ENCODE assay signal across 12 cellular contexts in genomic region chr6:106134906-106135634, GRCh38. TPM values are rescaled to one million over a fixed set of nuclear protein-coding genes. Genes with fewer than 3 reads are reported as not detected.
DNase-seq lines count a peak whose midpoint lies in the region; ATAC-seq and TF ChIP-seq lines count a peak whose summit lies in the region.
"Had no signal": no experiment of that assay in that cellular context is flagged by ENCODE, and none has a peak within 500 bp of the region (broad histone marks: within the 10 kb centered on the region; RNA-seq: fewer than 3 reads in every experiment).

No MANE protein-coding gene starts in this region.

- no peaks in the 10 kb centered on the region for H3K36me3 Mint-ChIP-seq in activated T-cell treated with anti-CD3 and anti-CD28 coated beads, Interleukin-2, amount 50 U/mL, for 4 hours (ENCODE audit: insufficient read depth)
- H3K36me3 Mint-ChIP-seq in CD8-positive, alpha-beta T cell = no peaks in the 10 kb centered on the region
- H3K36me3 Mint-ChIP-seq: stimulated activated memory B cell treated with anti-CD40 and anti-IgM and Interleukin-4, amounts not matched to agents 10 μg/mL and 1 μg/mL and 100 μg/mL, for 72 hours had no signal

- H2AFZ ChIP-seq in PC-9 = peak overlapping the region; percentile 69

- H3K4me2 ChIP-seq in PC-9 = peak overlapping the region; percentile 71

- H3K9me3 ChIP-seq in PC-9 (ENCODE audit: insufficient read depth, low read depth) (no peaks in the 10 kb centered on the region; the same call in 1 of the 2 replicates), esophagus (ENCODE audit: control insufficient read depth in 2 of 2, insufficient read depth in 1 of 2, low read depth in 1 of 2, low read length in 1 of 2) (no peaks in the 10 kb centered on the region), testis (no peaks in the 10 kb centered on the region)
- no peaks in the 10 kb centered on the region for H3K9me3 ChIP-seq in CD8-positive, alpha-beta T cell (ENCODE audit: low read length)
- H3K9me3 ChIP-seq: left lung had no signal

- H3K36me3 ChIP-seq in PC-9 (ENCODE audit: low read depth) (no peaks in the 10 kb centered on the region), esophagus (ENCODE audit: control insufficient read depth in 2 of 2, insufficient read depth in 2 of 2, low read length in 1 of 2) (no peaks in the 10 kb centered on the region), testis (ENCODE audit: low read depth, missing control alignments) (no peaks in the 10 kb centered on the region)
- no peaks in the 10 kb centered on the region for H3K36me3 ChIP-seq in CD8-positive, alpha-beta T cell (ENCODE audit: insufficient read depth, low read length)
- H3K36me3 ChIP-seq: left lung had no signal

- H3K4me3 Mint-ChIP-seq in activated T-cell treated with anti-CD3 and anti-CD28 coated beads, Interleukin-2, amount 50 U/mL, for 4 hours = no peak overlapping the region
- no peak overlapping the region for H3K4me3 Mint-ChIP-seq in stimulated activated naive CD8-positive, alpha-beta T cell treated with anti-CD3 and anti-CD28 coated beads, Interleukin-15, amount 100 ng/mL, for 72 hours
- no peak overlapping the region for H3K4me3 Mint-ChIP-seq in CD8-positive, alpha-beta T cell
- H3K4me3 Mint-ChIP-seq: stimulated activated memory B cell treated with anti-CD40 and anti-IgM and Interleukin-4, amounts not matched to agents 10 μg/mL and 1 μg/mL and 100 μg/mL, for 72 hours had no signal

- H3K4me1 ChIP-seq in PC-9 (replicated peaks; ENCODE audit: insufficient read depth) (peaks cover 37% of the 10 kb centered on the region), esophagus (ENCODE audit: control insufficient read depth in 2 of 2, insufficient read depth in 2 of 2, low read length in 1 of 2) (peaks cover 3% of the 10 kb centered on the region in 2 donors), testis (no peaks in the 10 kb centered on the region)
- H3K4me1 ChIP-seq in CD8-positive, alpha-beta T cell (ENCODE audit: insufficient read depth, low read length) = no peaks in the 10 kb centered on the region
- H3K4me1 ChIP-seq: left lung had no signal

- no peak overlapping the region for H3K27ac Mint-ChIP-seq in stimulated activated naive CD8-positive, alpha-beta T cell treated with anti-CD3 and anti-CD28 coated beads, Interleukin-15, amount 100 ng/mL, for 72 hours
- H3K27ac Mint-ChIP-seq in CD8-positive, alpha-beta T cell = no peak overlapping the region
- H3K27ac Mint-ChIP-seq: stimulated activated memory B cell treated with anti-CD40 and anti-IgM and Interleukin-4, amounts not matched to agents 10 μg/mL and 1 μg/mL and 100 μg/mL, for 72 hours had no signal

- no peak for TF ChIP-seq POLR2A in testis (IDR thresholded peaks at IDR 0.05)

- no peaks in the 10 kb centered on the region for H3K9me2 ChIP-seq in PC-9 (ENCODE audit: insufficient read depth)

- DNase-seq in activated T-cell treated with anti-CD3 and anti-CD28 coated beads, Interleukin-2, amount 50 U/mL, for 4 hours = no peak
- no peak for DNase-seq in activated T-cell treated with anti-CD3 and anti-CD28 coated beads, Interleukin-2, amount 50 U/mL, for 1 hour
- DNase-seq in PC-9 (peak; percentile 69 to 89), testis (no peak)
- no peak for DNase-seq in stimulated activated naive CD8-positive, alpha-beta T cell treated with anti-CD3 and anti-CD28 coated beads, Interleukin-15, amount 100 ng/mL, for 72 hours
- no peak for DNase-seq in CD8-positive, alpha-beta T cell
- DNase-seq: left lung, NCI-H2029 treated with DMSO at 0.1 percent for 48 hours, right cardiac atrium had no signal

- no peaks in the 10 kb centered on the region for H3K79me2 ChIP-seq in PC-9 (ENCODE audit: low read depth)

- peak overlapping the region; percentile 93 for H3K27ac ChIP-seq in PC-9
- H3K27ac ChIP-seq in esophagus (ENCODE audit: low read depth in 2 of 2, low read length in 1 of 2) = peak overlapping the region; percentile 46 to 79
- no peak overlapping the region for H3K27ac ChIP-seq in CD8-positive, alpha-beta T cell (ENCODE audit: low read depth, low read length)
- H3K27ac ChIP-seq in testis = no peak overlapping the region
- H3K27ac ChIP-seq: left lung had no signal

- peak; percentile 58 to 82 for ATAC-seq in activated T-cell treated with anti-CD3 and anti-CD28 coated beads, Interleukin-2, amount 50 U/mL, for 4 hours
- peak; percentile 43 for ATAC-seq in stimulated activated naive CD8-positive, alpha-beta T cell treated with anti-CD3 and anti-CD28 coated beads, Interleukin-15, amount 100 ng/mL, for 72 hours
- ATAC-seq in CD8-positive, alpha-beta T cell = no peak
- no peak for ATAC-seq in HG03095 (IDR thresholded peaks at IDR 0.05; ENCODE audit: unreplicated experiment)
- ATAC-seq: left lung; right cardiac atrium; stimulated activated memory B cell treated with anti-CD40 and anti-IgM and Interleukin-4, amounts not matched to agents 10 μg/mL and 1 μg/mL and 100 μg/mL, for 72 hours had no signal

- 69 to 72% methylated on average over 18 of the region's 18 CpGs for WGBS in esophagus, 2 donors
- 61 to 76% methylated on average over 17 to 18 of the region's 18 CpGs for WGBS in testis, 2 donors

- H3K27me3 Mint-ChIP-seq in activated T-cell treated with anti-CD3 and anti-CD28 coated beads, Interleukin-2, amount 50 U/mL, for 4 hours (ENCODE audit: low read depth) = no peaks in the 10 kb centered on the region
- no peaks in the 10 kb centered on the region for H3K27me3 Mint-ChIP-seq in stimulated activated naive CD8-positive, alpha-beta T cell treated with anti-CD3 and anti-CD28 coated beads, Interleukin-15, amount 100 ng/mL, for 72 hours
- H3K27me3 Mint-ChIP-seq in CD8-positive, alpha-beta T cell (ENCODE audit: low read depth) = peaks cover 4% of the 10 kb centered on the region
- H3K27me3 Mint-ChIP-seq: stimulated activated memory B cell treated with anti-CD40 and anti-IgM and Interleukin-4, amounts not matched to agents 10 μg/mL and 1 μg/mL and 100 μg/mL, for 72 hours had no signal

- no peaks in the 10 kb centered on the region for H3K9me3 Mint-ChIP-seq in activated T-cell treated with anti-CD3 and anti-CD28 coated beads, Interleukin-2, amount 50 U/mL, for 4 hours
- H3K9me3 Mint-ChIP-seq in stimulated activated naive CD8-positive, alpha-beta T cell treated with anti-CD3 and anti-CD28 coated beads, Interleukin-15, amount 100 ng/mL, for 72 hours = no peaks in the 10 kb centered on the region
- no peaks in the 10 kb centered on the region for H3K9me3 Mint-ChIP-seq in CD8-positive, alpha-beta T cell
- H3K9me3 Mint-ChIP-seq: stimulated activated memory B cell treated with anti-CD40 and anti-IgM and Interleukin-4, amounts not matched to agents 10 μg/mL and 1 μg/mL and 100 μg/mL, for 72 hours had no signal

- no TSS peak for BruUV-seq in PC-9 (replicated peaks; lab: Mats Ljungman, UMichigan)

- H3K4me3 ChIP-seq in PC-9 = peak overlapping the region; percentile 39; the same call in 1 of the 2 replicates
- no peak overlapping the region for H3K4me3 ChIP-seq in esophagus (ENCODE audit: low read depth in 1 of 2, low read length in 2 of 2)
- no peak overlapping the region for H3K4me3 ChIP-seq in CD8-positive, alpha-beta T cell (ENCODE audit: low read depth, low read length)
- H3K4me3 ChIP-seq in testis = no peak overlapping the region
- H3K4me3 ChIP-seq: left lung had no signal

- intact Hi-C loops in PC-9 (cut with micrococcal nuclease; ENCODE audit: unreplicated experiment) = loop anchor here (2.0 kb wide), 1 partner anchor 60 kb away; no protein-coding TSS in a partner anchor
- intact Hi-C loops in CD8-positive, alpha-beta T cell (cut with DNase I, micrococcal nuclease) = no loop called here
- intact Hi-C loops in testis (cut with DNase I; ENCODE audit: low total_unique reads) = no loop called here

- POLR2A ChIA-PET in PC-9 (lab: Charles Lee; ENCODE audit: unreplicated experiment) = no interaction called here
- POLR2A ChIA-PET in CD8-positive, alpha-beta T cell (lab: Charles Lee) = no interaction called here

- CTCF ChIA-PET in PC-9 (lab: Charles Lee) = no interaction called here
- CTCF ChIA-PET in CD8-positive, alpha-beta T cell (lab: Charles Lee) = interaction anchor here (0.6 kb wide), 1 partner anchor 122 kb away, joined by 3 read pairs; no protein-coding TSS in a partner anchor

- H3K27me3 ChIP-seq in PC-9 (ENCODE audit: insufficient read depth, low read depth) = no peaks in the 10 kb centered on the region
- H3K27me3 ChIP-seq in esophagus (ENCODE audit: control insufficient read depth in 1 of 2, insufficient read depth in 2 of 2, low read length in 2 of 2) = no peaks in the 10 kb centered on the region
- no peaks in the 10 kb centered on the region for H3K27me3 ChIP-seq in CD8-positive, alpha-beta T cell (ENCODE audit: insufficient read depth, low read length)
- no peaks in the 10 kb centered on the region for H3K27me3 ChIP-seq in testis
- H3K27me3 ChIP-seq: left lung had no signal

- peaks cover 5% of the 10 kb centered on the region for H3K4me1 Mint-ChIP-seq in activated T-cell treated with anti-CD3 and anti-CD28 coated beads, Interleukin-2, amount 50 U/mL, for 4 hours (ENCODE audit: low read depth)
- H3K4me1 Mint-ChIP-seq in stimulated activated naive CD8-positive, alpha-beta T cell treated with anti-CD3 and anti-CD28 coated beads, Interleukin-15, amount 100 ng/mL, for 72 hours = peaks cover 35% of the 10 kb centered on the region
- no peaks in the 10 kb centered on the region for H3K4me1 Mint-ChIP-seq in CD8-positive, alpha-beta T cell (ENCODE audit: low read depth)

- H3F3A ChIP-seq in PC-9 (ENCODE audit: insufficient read depth, low read depth) = peaks cover 36% of the 10 kb centered on the region

- no peaks in the 10 kb centered on the region for H4K20me1 ChIP-seq in PC-9 (ENCODE audit: insufficient read depth)

- TF ChIP-seq CTCF in PC-9 (conservative IDR thresholded peaks at IDR 0.05) (no peak), testis (IDR thresholded peaks at IDR 0.05) (no peak)
- no peak for TF ChIP-seq CTCF in CD8-positive, alpha-beta T cell (IDR thresholded peaks at IDR 0.05)

RNA-seq across cellular contexts. Expression of gene PRDM1, which starts 48.9 kb away (rescaled TPM):
- 10 to 100 TPM; 43.7 to 96.9 (median 86.0) TPM for total RNA-seq in activated T-cell treated with anti-CD3 and anti-CD28 coated beads, Interleukin-2, amount 50 U/mL, for 4 hours
- 1.4 and 2.6 TPM in 2 replicates for total RNA-seq in PC-9 (2021)
- 10 to 100 TPM; 29.7 to 37.6 TPM for polyA plus RNA-seq in esophagus
- 10 to 100 TPM; 35.5 to 38.4 TPM for total RNA-seq in CD8-positive, alpha-beta T cell
- 1 to 10 TPM; 3.5 to 4.1 TPM for total RNA-seq in testis
- 3.3 TPM for polyA plus RNA-seq in testis (ENCODE audit: insufficient read depth, low read depth, low replicate concordance)

Comparison
In these comparisons a context has a peak if more than half of its experiments do, and no peak if none do; other contexts are left out.
1. ATAC-seq: peak in activated T-cell treated with anti-CD3 and anti-CD28 coated beads, Interleukin-2, amount 50 U/mL, for 4 hours (2 of 2) and stimulated activated naive CD8-positive, alpha-beta T cell treated with anti-CD3 and anti-CD28 coated beads, Interleukin-15, amount 100 ng/mL, for 72 hours (single experiment); none in CD8-positive, alpha-beta T cell (single experiment) and HG03095 (single experiment).
2. DNase-seq: peak in PC-9 (2 of 2); none in activated T-cell treated with anti-CD3 and anti-CD28 coated beads, Interleukin-2, amount 50 U/mL, for 4 hours (single experiment), activated T-cell treated with anti-CD3 and anti-CD28 coated beads, Interleukin-2, amount 50 U/mL, for 1 hour (single experiment), stimulated activated naive CD8-positive, alpha-beta T cell treated with anti-CD3 and anti-CD28 coated beads, Interleukin-15, amount 100 ng/mL, for 72 hours (0 of 2), CD8-positive, alpha-beta T cell (0 of 7) and testis (single experiment).
3. H3K27ac ChIP-seq: peak in PC-9 (single experiment) and esophagus (2 of 2); none in CD8-positive, alpha-beta T cell (single experiment) and testis (0 of 2).
4. RNA of gene PRDM1, which starts 48.9 kb away (total RNA-seq): 43.7 to 96.9 TPM in activated T-cell treated with anti-CD3 and anti-CD28 coated beads, Interleukin-2, amount 50 U/mL, for 4 hours and 35.5 to 38.4 TPM in CD8-positive, alpha-beta T cell; 3.5 to 4.1 TPM in testis and 1.4 to 2.6 TPM in PC-9; every median in the first group is over 4 times any median in the second.